9 cellular contexts compared by ENCODE assay signal in genomic region chr3:114827495-114827894, GRCh38.
DNase-seq lines count a peak whose midpoint lies in the region; ATAC-seq and TF ChIP-seq lines count a peak whose summit lies in the region.
"Had no signal": no experiment of that assay in that cellular context is flagged by ENCODE, and none has a peak within 500 bp of the region (broad histone marks: within the 10 kb centered on the region; RNA-seq: fewer than 3 reads in every experiment).

No MANE protein-coding gene starts in this region.

- H3K9ac ChIP-seq in HCT116 (ENCODE audit: low read length) (no peak overlapping the region), SU-DHL-6 (ENCODE audit: low read length) (no peak overlapping the region)

- H3K27ac ChIP-seq in HCT116 (ENCODE audit: low read depth, low read length): no peak overlapping the region
- H3K27ac ChIP-seq in SU-DHL-6 (ENCODE audit: low read depth, low read length): no peak overlapping the region

- TF ChIP-seq CTCF in HCT116 (IDR thresholded peaks at IDR 0.05 in 2 of 3, conservative IDR thresholded peaks at IDR 0.05 in 1 of 3; ENCODE audit: borderline replicate concordance in 1 of 3, insufficient read depth in 1 of 3, low read depth in 2 of 3, low read length in 2 of 3) (peak; percentile 46 to 76 (median 66); a peak in 5 of 6 replicates), SU-DHL-6 (IDR thresholded peaks at IDR 0.05; ENCODE audit: insufficient read depth, low read length, poor library complexity, severe bottlenecking) (peak; percentile 39), retinal pigment epithelial cell (conservative IDR thresholded peaks at IDR 0.05; ENCODE audit: low read depth, low read length) (peak; percentile 74)

- peaks cover 11 to 13% of the 10 kb centered on the region in 2 experiments; a peak in 2 of 4 replicates for H3K4me1 ChIP-seq in HCT116 (ENCODE audit: control insufficient read depth in 1 of 2, insufficient read depth in 2 of 2, low read length in 2 of 2)

- TF ChIP-seq RAD21 in HCT116 (IDR thresholded peaks at IDR 0.05; ENCODE audit: low read depth): peak; percentile 78

- peak; percentile 13 for DNase-seq in DMS79 treated with DMSO at 0.1 percent for 48 hours (lab: John Stamatoyannopoulos, UW)
- DNase-seq in DMS79 (lab: John Stamatoyannopoulos, UW): no peak
- DNase-seq in HCT116 (ENCODE audit: low read depth, low spot score): peak; percentile 60
- peak; percentile 62 for DNase-seq in NCI-H1436 treated with DMSO at 0.1 percent for 48 hours (lab: John Stamatoyannopoulos, UW)
- peak; percentile 32 for DNase-seq in germinal center (ENCODE audit: low spot score)
- DNase-seq in retinal pigment epithelial cell (ENCODE audit: low read depth): peak; percentile 18
- DNase-seq: activated naive CD8-positive, alpha-beta T cell treated with anti-CD3 and anti-CD28 coated beads, Interleukin-2, amount 10 ng/mL, durations not matched to agents 7 days and 5 days had no signal

- no peak overlapping the region for H3K4me3 ChIP-seq in HCT116 (replicated peaks in 1 of 2; ENCODE audit: low read depth in 1 of 2, low read length in 2 of 2)
- no peak overlapping the region for H3K4me3 ChIP-seq in SU-DHL-6 (ENCODE audit: insufficient read depth, low read length, poor library complexity, severe bottlenecking)
- H3K4me3 ChIP-seq in retinal pigment epithelial cell (ENCODE audit: low read length): no peak overlapping the region

- TF ChIP-seq POLR2A in HCT116 (IDR thresholded peaks at IDR 0.05; ENCODE audit: borderline replicate concordance, extremely low read depth, insufficient read depth, insufficient read length): no peak

- H4K20me1 ChIP-seq in HCT116 (ENCODE audit: insufficient read depth) (no peaks in the 10 kb centered on the region), SU-DHL-6 (ENCODE audit: low read depth, low read length) (no peaks in the 10 kb centered on the region)

- RAD21 ChIA-PET in HCT116 (lab: Charles Lee; ENCODE audit: low non-redundant PET in 1 of 2, low total read pairs in 2 of 2, uncharacterized antibody in 2 of 2, unreplicated experiment in 2 of 2): no interaction called here

- intact Hi-C loops in HCT116 (cut with micrococcal nuclease): loop anchor here (1.0 to 5.0 kb wide), 7 partner anchors 254 to 987 kb away; no protein-coding TSS in a partner anchor

- H2AFZ ChIP-seq in HCT116 (ENCODE audit: low read depth, low read length, poor library complexity, severe bottlenecking) (no peak overlapping the region), SU-DHL-6 (ENCODE audit: low read depth, low read length, severe bottlenecking) (no peak overlapping the region)

- no peaks in the 10 kb centered on the region for H3K9me2 ChIP-seq in HCT116 (ENCODE audit: insufficient read depth)
- H3K9me2 ChIP-seq in SU-DHL-6 (replicated peaks; ENCODE audit: insufficient read depth, low read length): no peaks in the 10 kb centered on the region

- H3K79me2 ChIP-seq in HCT116 (ENCODE audit: insufficient read depth, low read length) (no peaks in the 10 kb centered on the region), SU-DHL-6 (ENCODE audit: insufficient read depth, low read length) (no peaks in the 10 kb centered on the region)

- no peaks in the 10 kb centered on the region for H3F3A ChIP-seq in SU-DHL-6 (ENCODE audit: insufficient read depth)

- POLR2A ChIA-PET in HCT116 (lab: Charles Lee): no interaction called here

- peak; percentile 91 for ATAC-seq in HCT116
- ATAC-seq in HG02970 (IDR thresholded peaks at IDR 0.05; ENCODE audit: low FRiP score, unreplicated experiment): no peak

- H3K4me2 ChIP-seq in HCT116 (ENCODE audit: low read length): no peak overlapping the region
- H3K4me2 ChIP-seq in SU-DHL-6 (ENCODE audit: low read depth, low read length, poor library complexity, severe bottlenecking): no peak overlapping the region

- no peaks in the 10 kb centered on the region for H3K9me3 ChIP-seq in HCT116 (ENCODE audit: control insufficient read depth in 1 of 2, insufficient read depth in 1 of 2, low read depth in 1 of 2, low read length in 2 of 2)
- no peaks in the 10 kb centered on the region for H3K9me3 ChIP-seq in SU-DHL-6 (ENCODE audit: insufficient read depth, low read length)

- no TSS peak for BruUV-seq in HCT116 (replicated peaks; lab: Mats Ljungman, UMichigan)

- H3K36me3 ChIP-seq in HCT116 (ENCODE audit: control insufficient read depth in 1 of 2, insufficient read depth in 2 of 2, low read length in 2 of 2): no peaks in the 10 kb centered on the region
- no peaks in the 10 kb centered on the region for H3K36me3 ChIP-seq in SU-DHL-6 (ENCODE audit: low read length)

- CTCF ChIA-PET in HCT116 (lab: Charles Lee): interaction anchor here (0.6 to 1.5 kb wide), 6 partner anchors 264 to 957 kb away, joined by 3 to 8 read pairs (median 3); no protein-coding TSS in a partner anchor

- H3K27me3 ChIP-seq in HCT116 (ENCODE audit: insufficient read depth, low read length) (no peaks in the 10 kb centered on the region), SU-DHL-6 (ENCODE audit: low read length) (no peaks in the 10 kb centered on the region)

TF ChIP-seq in HCT116, 20 proteins besides CTCF, POLR2A, EP300 and RAD21:
- TF ChIP-seq ZBTB33 (IDR thresholded peaks at IDR 0.05; ENCODE audit: extremely low read depth, insufficient replicate concordance, low read length) (no peak), TCF7L2 (IDR thresholded peaks at IDR 0.05; ENCODE audit: borderline replicate concordance, extremely low read depth, insufficient read depth, insufficient read length) (no peak), JUND (IDR thresholded peaks at IDR 0.05) (no peak), SRF (IDR thresholded peaks at IDR 0.05; ENCODE audit: low read depth) (no peak), EGR1 (IDR thresholded peaks at IDR 0.05; ENCODE audit: low read depth) (no peak), SIN3A (IDR thresholded peaks at IDR 0.05; ENCODE audit: low read depth) (no peak), CBX3 (IDR thresholded peaks at IDR 0.05; ENCODE audit: low read depth) (no peak), YY1 (IDR thresholded peaks at IDR 0.05; ENCODE audit: extremely low read depth, insufficient replicate concordance, low read depth, low read length) (no peak), MAX (IDR thresholded peaks at IDR 0.05) (no peak), EZH2 (IDR thresholded peaks at IDR 0.05) (no peak), FOSL1 (IDR thresholded peaks at IDR 0.05; ENCODE audit: low read depth) (no peak), ZFX (IDR thresholded peaks at IDR 0.05) (no peak), EZH2phosphoT487 (IDR thresholded peaks at IDR 0.05; ENCODE audit: borderline replicate concordance) (no peak), ZNF274 (IDR thresholded peaks at IDR 0.05; ENCODE audit: low read depth, low read length) (no peak)
- TF ChIP-seq, protein P1, sequence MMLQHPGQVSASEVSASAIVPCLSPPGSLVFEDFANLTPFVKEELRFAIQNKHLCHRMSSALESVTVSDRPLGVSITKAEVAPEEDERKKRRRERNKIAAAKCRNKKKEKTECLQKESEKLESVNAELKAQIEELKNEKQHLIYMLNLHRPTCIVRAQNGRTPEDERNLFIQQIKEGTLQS (IDR thresholded peaks at IDR 0.05): no peak
- TF ChIP-seq, protein P2, sequence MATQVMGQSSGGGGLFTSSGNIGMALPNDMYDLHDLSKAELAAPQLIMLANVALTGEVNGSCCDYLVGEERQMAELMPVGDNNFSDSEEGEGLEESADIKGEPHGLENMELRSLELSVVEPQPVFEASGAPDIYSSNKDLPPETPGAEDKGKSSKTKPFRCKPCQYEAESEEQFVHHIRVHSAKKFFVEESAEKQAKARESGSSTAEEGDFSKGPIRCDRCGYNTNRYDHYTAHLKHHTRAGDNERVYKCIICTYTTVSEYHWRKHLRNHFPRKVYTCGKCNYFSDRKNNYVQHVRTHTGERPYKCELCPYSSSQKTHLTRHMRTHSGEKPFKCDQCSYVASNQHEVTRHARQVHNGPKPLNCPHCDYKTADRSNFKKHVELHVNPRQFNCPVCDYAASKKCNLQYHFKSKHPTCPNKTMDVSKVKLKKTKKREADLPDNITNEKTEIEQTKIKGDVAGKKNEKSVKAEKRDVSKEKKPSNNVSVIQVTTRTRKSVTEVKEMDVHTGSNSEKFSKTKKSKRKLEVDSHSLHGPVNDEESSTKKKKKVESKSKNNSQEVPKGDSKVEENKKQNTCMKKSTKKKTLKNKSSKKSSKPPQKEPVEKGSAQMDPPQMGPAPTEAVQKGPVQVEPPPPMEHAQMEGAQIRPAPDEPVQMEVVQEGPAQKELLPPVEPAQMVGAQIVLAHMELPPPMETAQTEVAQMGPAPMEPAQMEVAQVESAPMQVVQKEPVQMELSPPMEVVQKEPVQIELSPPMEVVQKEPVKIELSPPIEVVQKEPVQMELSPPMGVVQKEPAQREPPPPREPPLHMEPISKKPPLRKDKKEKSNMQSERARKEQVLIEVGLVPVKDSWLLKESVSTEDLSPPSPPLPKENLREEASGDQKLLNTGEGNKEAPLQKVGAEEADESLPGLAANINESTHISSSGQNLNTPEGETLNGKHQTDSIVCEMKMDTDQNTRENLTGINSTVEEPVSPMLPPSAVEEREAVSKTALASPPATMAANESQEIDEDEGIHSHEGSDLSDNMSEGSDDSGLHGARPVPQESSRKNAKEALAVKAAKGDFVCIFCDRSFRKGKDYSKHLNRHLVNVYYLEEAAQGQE (IDR thresholded peaks at IDR 0.05; ENCODE audit: low read depth): no peak
